Comparison of ENCODE assay signal across 29 cellular contexts in genomic region chr17:37200497-37200896, GRCh38.
"Had no signal": no experiment of that assay in that cellular context is flagged by ENCODE, and none has a peak within 500 bp of the region (broad histone marks: within the 10 kb centered on the region; RNA-seq: fewer than 3 reads in every experiment).

No MANE protein-coding gene starts in this region.

- DNase-seq: activated effector memory CD4-positive, alpha-beta T cell treated with anti-CD3 and anti-CD28 coated beads, Interleukin-2, amount 50 U/mL, for 16 hours; activated effector memory CD4-positive, alpha-beta T cell treated with Interleukin-2 at 50 U/mL for 16 hours; activated gamma-delta T cell; activated gamma-delta T cell treated with Interleukin-2 at 50 U/mL for 16 hours; activated naive CD4-positive, alpha-beta T cell; activated naive CD4-positive, alpha-beta T cell treated with anti-CD3 and anti-CD28 coated beads for 36 hours; activated naive CD4-positive, alpha-beta T cell treated with anti-CD3 and anti-CD28 coated beads, Interleukin-2, amount 10 ng/mL, durations not matched to agents 7 days and 5 days; activated naive CD4-positive, alpha-beta T cell treated with anti-CD3 and anti-CD28 coated beads, Interleukin-2, amount 50 U/mL, for 16 hours; activated naive CD4-positive, alpha-beta T cell treated with Interleukin-2 at 50 U/mL for 16 hours; activated naive CD8-positive, alpha-beta T cell treated with anti-CD3 and anti-CD28 coated beads for 36 hours; activated naive CD8-positive, alpha-beta T cell treated with anti-CD3 and anti-CD28 coated beads, Interleukin-2, amount 10 ng/mL, durations not matched to agents 7 days and 5 days; activated naive CD8-positive, alpha-beta T cell treated with anti-CD3 and anti-CD28 coated beads, Interleukin-2, amount 50 U/mL, for 24 hours; activated T-cell treated with anti-CD3 and anti-CD28 coated beads, Interleukin-2, amount 50 U/mL, for 1 hour; activated T-cell treated with anti-CD3 and anti-CD28 coated beads, Interleukin-2, amount 50 U/mL, for 24 hours; activated T-cell treated with anti-CD3 and anti-CD28 coated beads, Interleukin-2, amount 50 U/mL, for 4 hours; activated T-cell treated with anti-CD3 and anti-CD28 coated beads, Interleukin-2, amount 50 U/mL, for 48 hours; activated T-cell treated with anti-CD3 and anti-CD28 coated beads, Interleukin-2, amount 50 U/mL, for 72 hours; adrenal gland; amniotic stem cell; amygdala; anterior cingulate cortex; aorta; body of pancreas; brain microvascular endothelial cell; caudate nucleus; central memory CD4-positive, alpha-beta T cell; cerebellar nuclear complex had no signal

- ATAC-seq: activated naive CD4-positive, alpha-beta T cell treated with anti-CD3 and anti-CD28 coated beads, Interleukin-2, amount 50 U/mL, for 72 hours; activated naive CD8-positive, alpha-beta T cell treated with anti-CD3 and anti-CD28 coated beads, Interleukin-2, amount 50 U/mL, for 24 hours; activated T-cell treated with anti-CD3 and anti-CD28 coated beads, Interleukin-2, amount 50 U/mL, for 4 hours; activated T-cell treated with anti-CD3 and anti-CD28 coated beads, Interleukin-2, amount 50 U/mL, for 72 hours; activated T-helper 17 cell treated with anti-CD3 and anti-CD28 coated beads, Interleukin-2, amount 50 U/mL, for 72 hours; body of pancreas had no signal
